Comparison of ENCODE assay signal across 11 cellular contexts in the genomic region with DNA sequence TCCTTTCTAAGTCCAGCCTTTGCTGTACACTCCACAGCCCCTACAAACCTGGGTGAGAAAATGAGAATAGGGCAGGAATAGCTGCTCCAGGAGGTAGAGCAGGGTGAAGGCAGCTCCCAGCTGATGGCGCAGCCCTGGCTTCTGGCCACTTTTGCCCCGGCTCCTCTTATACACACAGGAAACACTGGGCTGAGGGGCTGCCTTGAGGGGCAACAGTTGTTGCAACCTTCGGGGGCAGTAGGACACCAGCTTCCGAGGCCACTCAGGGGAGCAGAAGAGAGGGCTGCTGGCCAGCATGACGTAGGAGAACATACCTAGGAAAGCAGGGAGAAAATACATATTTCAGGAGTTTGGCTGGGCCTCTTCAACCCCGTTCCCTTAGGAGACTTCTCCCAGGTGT.
"Had no signal": no experiment of that assay in that cellular context is flagged by ENCODE, and none has a peak within 500 bp of the region (broad histone marks: within the 10 kb centered on the region; RNA-seq: fewer than 3 reads in every experiment).

No MANE protein-coding gene starts in this region.

- ATAC-seq: GM23338, HCT116 had no signal

- H3K4me3 ChIP-seq: GM23248, GM23338, HAP-1 had no signal

- H3K9me3 Mint-ChIP-seq: GM23338, H9, HFFc6 had no signal

- H3K4me3 Mint-ChIP-seq: GM23338, H9, HFFc6 had no signal

- DNase-seq: GM23248, GOT3, H7, H9, HCEC 1CT, HFFc6 had no signal

- FAIRE-seq: H1, H54 had no signal

- H3K27ac ChIP-seq: GM23248 had no signal

- H3K27ac Mint-ChIP-seq: GM23338, H9, HFFc6 had no signal

- H3K4me1 ChIP-seq: HAP-1 had no signal

- H3K9me3 ChIP-seq: HAP-1 had no signal

- H2AFZ ChIP-seq: GM23248, GM23338 had no signal

- H3K9ac ChIP-seq: GM23248 had no signal

- H3K4me2 ChIP-seq: GM23338 had no signal
